Comparison of ENCODE assay signal across 8 cellular contexts in the genomic region with DNA sequence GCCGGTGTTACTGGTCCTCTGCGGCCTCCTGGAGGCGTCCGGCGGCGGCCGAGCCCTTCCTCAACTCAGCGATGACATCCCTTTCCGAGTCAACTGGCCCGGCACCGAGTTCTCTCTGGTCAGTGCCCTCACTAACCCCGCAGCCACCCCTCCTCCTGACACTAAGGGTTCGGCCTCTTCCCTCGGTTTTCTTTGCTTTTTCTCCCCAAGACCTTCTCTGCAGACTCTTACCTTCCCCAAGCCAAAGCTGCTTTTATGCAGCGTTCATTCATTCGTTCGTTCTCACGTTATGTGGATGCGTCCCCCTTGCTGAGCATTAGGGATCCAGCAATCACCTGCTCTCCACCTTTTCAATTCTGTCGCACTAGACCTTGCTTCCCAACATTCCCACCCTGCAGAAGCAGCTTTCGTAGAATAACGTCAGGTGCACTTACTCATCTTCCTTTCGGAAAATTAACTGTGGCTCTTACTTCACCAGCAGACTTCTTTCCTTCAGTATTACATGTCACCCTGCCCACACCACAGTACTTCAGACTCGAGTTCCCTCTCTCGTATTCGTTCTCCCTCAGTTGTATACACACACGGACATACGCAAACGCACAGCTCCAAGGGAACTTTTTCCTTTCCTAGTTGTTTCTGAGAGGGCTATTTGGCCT. TPM values are rescaled to one million over a fixed set of nuclear protein-coding genes. Genes with fewer than 3 reads are reported as not detected.
DNase-seq lines count a peak whose midpoint lies in the region; ATAC-seq and TF ChIP-seq lines count a peak whose summit lies in the region.

No MANE protein-coding gene starts in this region.

- H3K27me3 ChIP-seq in HUES6 (ENCODE audit: control insufficient read depth, insufficient read depth, low read length) (no peaks in the 10 kb centered on the region), foreskin keratinocyte (no peaks in the 10 kb centered on the region), neutrophil (no peaks in the 10 kb centered on the region)

- no peaks in the 10 kb centered on the region for H3K9me3 ChIP-seq in HUES6 (ENCODE audit: control insufficient read depth, insufficient read depth, low read depth, low read length)
- no peaks in the 10 kb centered on the region for H3K9me3 ChIP-seq in neutrophil

- H3K9me3 Mint-ChIP-seq in activated CD4-positive, alpha-beta T cell treated with anti-CD3 and anti-CD28 coated beads, Interleukin-2, amount 10 ng/mL, durations not matched to agents 7 days and 5 days: no peaks in the 10 kb centered on the region

- peak overlapping the region; percentile 99 for H3K27ac Mint-ChIP-seq in activated CD4-positive, alpha-beta T cell treated with anti-CD3 and anti-CD28 coated beads, Interleukin-2, amount 10 ng/mL, durations not matched to agents 7 days and 5 days

- peaks cover 29% of the 10 kb centered on the region for H3K4me1 ChIP-seq in HUES6 (ENCODE audit: control insufficient read depth, insufficient read depth, low read length)
- peaks cover 5% of the 10 kb centered on the region for H3K4me1 ChIP-seq in foreskin keratinocyte
- H3K4me1 ChIP-seq in neutrophil (ENCODE audit: control insufficient read depth in 1 of 2, insufficient read depth in 1 of 2, low read depth in 1 of 2, low read length in 1 of 2): peaks cover 20 to 23% of the 10 kb centered on the region in 2 experiments

- peaks cover 38% of the 10 kb centered on the region for H3K4me1 Mint-ChIP-seq in activated CD4-positive, alpha-beta T cell treated with anti-CD3 and anti-CD28 coated beads, Interleukin-2, amount 10 ng/mL, durations not matched to agents 7 days and 5 days

- peak overlapping the region; percentile 95 for H3K9ac ChIP-seq in HUES6 (ENCODE audit: low read length)

- DNase-seq in NCI-H146 (lab: John Stamatoyannopoulos, UW) (peak; percentile 29), NCI-H146 treated with DMSO at 0.1 percent for 48 hours (lab: John Stamatoyannopoulos, UW; ENCODE audit: unreplicated experiment) (no peak), foreskin keratinocyte (peak in 1 of 2 donors; percentile 39), UCSD-AML1 (lab: John Stamatoyannopoulos, UW; ENCODE audit: unreplicated experiment) (no peak)
- DNase-seq in activated CD4-positive, alpha-beta T cell treated with anti-CD3 and anti-CD28 coated beads, Interleukin-2, amount 10 ng/mL, durations not matched to agents 7 days and 5 days: peak; percentile 10

- no peaks in the 10 kb centered on the region for H3K27me3 Mint-ChIP-seq in activated CD4-positive, alpha-beta T cell treated with anti-CD3 and anti-CD28 coated beads, Interleukin-2, amount 10 ng/mL, durations not matched to agents 7 days and 5 days

- peak overlapping the region; percentile 86 for H3K4me3 Mint-ChIP-seq in activated CD4-positive, alpha-beta T cell treated with anti-CD3 and anti-CD28 coated beads, Interleukin-2, amount 10 ng/mL, durations not matched to agents 7 days and 5 days

- POLR2A ChIA-PET in activated CD4-positive, alpha-beta T cell treated with anti-CD3 and anti-CD28 coated beads, Interleukin-2, amount 10 ng/mL, durations not matched to agents 7 days and 5 days (lab: Charles Lee): interaction anchor here (0.6 kb wide), 2 partner anchors 20 to 223 kb away, joined by 3 to 4 read pairs; a partner anchor contains a TSS

- peak overlapping the region; percentile 86 for H3K4me3 ChIP-seq in HUES6 (ENCODE audit: low read depth, low read length)
- peak overlapping the region; percentile 80 to 91 for H3K4me3 ChIP-seq in neutrophil (ENCODE audit: low read depth in 1 of 2, low read length in 1 of 2)

- CTCF ChIA-PET in activated CD4-positive, alpha-beta T cell treated with anti-CD3 and anti-CD28 coated beads, Interleukin-2, amount 10 ng/mL, durations not matched to agents 7 days and 5 days (lab: Charles Lee): interaction anchor here (1.5 to 1.6 kb wide), 2 partner anchors 20 kb away, joined by 4 to 5 read pairs; a partner anchor contains a TSS

- H3K27ac ChIP-seq in HUES6 (ENCODE audit: low read depth, low read length) (peak overlapping the region; percentile 41; the same call in 1 of the 2 replicates), foreskin keratinocyte (peak overlapping the region; percentile 49), neutrophil (peak overlapping the region; percentile 87)

- TF ChIP-seq CTCF in foreskin keratinocyte (conservative IDR thresholded peaks at IDR 0.05): peak; percentile 16
- TF ChIP-seq CTCF in neutrophil (IDR thresholded peaks at IDR 0.05): no peak

- H3K36me3 Mint-ChIP-seq in activated CD4-positive, alpha-beta T cell treated with anti-CD3 and anti-CD28 coated beads, Interleukin-2, amount 10 ng/mL, durations not matched to agents 7 days and 5 days (ENCODE audit: low read depth): peaks cover 4% of the 10 kb centered on the region

- peak; percentile 50 for ATAC-seq in GM21717 (IDR thresholded peaks at IDR 0.05; ENCODE audit: unreplicated experiment)
- peak; percentile 24 for ATAC-seq in foreskin keratinocyte

- H3K36me3 ChIP-seq in HUES6 (ENCODE audit: control insufficient read depth, insufficient read depth, low read length) (no peaks in the 10 kb centered on the region; the same call in 1 of the 2 replicates), neutrophil (no peaks in the 10 kb centered on the region)

RNA-seq across cellular contexts. Expression of a gene that starts 0.5 kb away (rescaled TPM):
- total RNA-seq in activated CD4-positive, alpha-beta T cell treated with anti-CD3 and anti-CD28 coated beads, Interleukin-2, amount 10 ng/mL, durations not matched to agents 7 days and 5 days: 10 to 100 TPM; 22.7 to 23.2 TPM
- 34.0 and 35.4 TPM in 2 replicates for total RNA-seq in foreskin keratinocyte
- polyA plus RNA-seq in foreskin keratinocyte: 20.7 and 22.1 TPM in 2 replicates

RNA-seq across cellular contexts. Expression of a gene that starts 0.6 kb away (rescaled TPM):
- total RNA-seq in activated CD4-positive, alpha-beta T cell treated with anti-CD3 and anti-CD28 coated beads, Interleukin-2, amount 10 ng/mL, durations not matched to agents 7 days and 5 days: 10 to 100 TPM; 20.2 to 23.3 TPM
- total RNA-seq in foreskin keratinocyte: 12.0 and 13.8 TPM in 2 replicates
- 6.8 and 7.5 TPM in 2 replicates for polyA plus RNA-seq in foreskin keratinocyte

RNA-seq across cellular contexts. Expression of a gene that starts 19.8 kb away (rescaled TPM):
- total RNA-seq in activated CD4-positive, alpha-beta T cell treated with anti-CD3 and anti-CD28 coated beads, Interleukin-2, amount 10 ng/mL, durations not matched to agents 7 days and 5 days: 10 to 100 TPM; 12.3 to 12.6 TPM
- 14.3 TPM in 2 replicates for total RNA-seq in foreskin keratinocyte
- 11.1 and 13.8 TPM in 2 replicates for polyA plus RNA-seq in foreskin keratinocyte

Comparison
In these comparisons a context has a peak if more than half of its experiments do, and no peak if none do; other contexts are left out.
1. DNase-seq: peak in NCI-H146 (single experiment) and activated CD4-positive, alpha-beta T cell treated with anti-CD3 and anti-CD28 coated beads, Interleukin-2, amount 10 ng/mL, durations not matched to agents 7 days and 5 days (single experiment); none in NCI-H146 treated with DMSO at 0.1 percent for 48 hours (single experiment) and UCSD-AML1 (single experiment).
2. Peak in every context shown above with its lines, with median percentiles within 50 percentile points of each other: H3K27ac ChIP-seq.